Comparison of ENCODE assay signal across 24 cellular contexts in the genomic region with DNA sequence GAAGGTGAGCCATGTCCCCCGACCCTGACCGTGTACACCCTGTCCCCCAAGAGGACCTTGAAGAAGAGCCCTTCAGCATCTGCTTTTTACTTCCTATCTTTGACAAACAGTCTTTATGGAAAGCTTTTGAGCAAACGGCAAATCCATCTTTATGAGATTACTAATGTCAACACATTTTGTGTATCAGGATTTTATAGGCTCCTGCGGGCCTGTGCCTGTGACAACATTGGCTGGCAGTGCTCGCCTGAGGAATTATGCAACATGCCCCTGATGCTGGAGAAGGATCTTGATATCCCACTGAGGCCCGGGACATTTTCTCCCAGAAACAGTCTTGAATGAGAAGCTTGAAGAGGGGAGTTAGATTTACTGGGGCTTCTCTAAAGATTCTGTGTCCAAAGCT.
"Had no signal": no experiment of that assay in that cellular context is flagged by ENCODE, and none has a peak within 500 bp of the region (broad histone marks: within the 10 kb centered on the region; RNA-seq: fewer than 3 reads in every experiment).

No MANE protein-coding gene starts in this region.

- ATAC-seq: esophagus mucosa; gastrocnemius medialis; left lung; naive thymus-derived CD4-positive, alpha-beta T cell; psoas muscle; right cardiac atrium; stimulated activated effector memory CD8-positive, alpha-beta T cell treated with anti-CD3 and anti-CD28 coated beads, Interleukin-12 subunit alpha, Interleukin-12 subunit beta, amount 100 ng/mL, for 72 hours had no signal

- DNase-seq: effector CD8-positive, alpha-beta T cell; endodermal cell; foreskin fibroblast; gastrocnemius medialis; head of caudate nucleus; kidney; left lung; mesendoderm; midbrain; naive thymus-derived CD4-positive, alpha-beta T cell; nucleus accumbens; psoas muscle; right cardiac atrium; sigmoid colon; stimulated activated CD4-positive, alpha-beta T cell treated with anti-CD3 and anti-CD28 coated beads, Interleukin-2, amount 100 ng/mL, for 24 hours; stimulated activated CD4-positive, alpha-beta T cell treated with anti-CD3 and anti-CD28 coated beads, Interleukin-4, amount 100 ng/mL, for 24 hours; stimulated activated naive CD4-positive, alpha-beta T cell treated with Interleukin-2 at 50 U/mL for 16 hours; stomach; thyroid gland; trophoblast cell had no signal

- H3K36me3 Mint-ChIP-seq: naive thymus-derived CD4-positive, alpha-beta T cell; stimulated activated effector memory CD8-positive, alpha-beta T cell treated with anti-CD3 and anti-CD28 coated beads, Interleukin-12 subunit alpha, Interleukin-12 subunit beta, amount 100 ng/mL, for 72 hours had no signal

- H3K4me1 Mint-ChIP-seq: naive thymus-derived CD4-positive, alpha-beta T cell; nephron; stimulated activated effector memory CD8-positive, alpha-beta T cell treated with anti-CD3 and anti-CD28 coated beads, Interleukin-12 subunit alpha, Interleukin-12 subunit beta, amount 100 ng/mL, for 72 hours had no signal

- H3K9me3 Mint-ChIP-seq: dendritic cell treated with granulocyte-macrophage colony-stimulating factor and Interleukin-4, amounts not matched to agents 40 ng/mL and 50 ng/mL, for 4 days; endodermal cell; naive thymus-derived CD4-positive, alpha-beta T cell; nephron; stimulated activated effector memory CD8-positive, alpha-beta T cell treated with anti-CD3 and anti-CD28 coated beads, Interleukin-12 subunit alpha, Interleukin-12 subunit beta, amount 100 ng/mL, for 72 hours had no signal

- H3K4me3 Mint-ChIP-seq: dendritic cell treated with granulocyte-macrophage colony-stimulating factor and Interleukin-4, amounts not matched to agents 40 ng/mL and 50 ng/mL, for 4 days; endodermal cell; naive thymus-derived CD4-positive, alpha-beta T cell; nephron; stimulated activated effector memory CD8-positive, alpha-beta T cell treated with anti-CD3 and anti-CD28 coated beads, Interleukin-12 subunit alpha, Interleukin-12 subunit beta, amount 100 ng/mL, for 72 hours had no signal

- H3K27me3 Mint-ChIP-seq: dendritic cell treated with granulocyte-macrophage colony-stimulating factor and Interleukin-4, amounts not matched to agents 40 ng/mL and 50 ng/mL, for 4 days had no signal

- H3K27ac Mint-ChIP-seq: dendritic cell treated with granulocyte-macrophage colony-stimulating factor and Interleukin-4, amounts not matched to agents 40 ng/mL and 50 ng/mL, for 4 days; endodermal cell; naive thymus-derived CD4-positive, alpha-beta T cell; nephron; stimulated activated effector memory CD8-positive, alpha-beta T cell treated with anti-CD3 and anti-CD28 coated beads, Interleukin-12 subunit alpha, Interleukin-12 subunit beta, amount 100 ng/mL, for 72 hours had no signal
